ENCODE assay signal across 24 cellular contexts in the genomic region with DNA sequence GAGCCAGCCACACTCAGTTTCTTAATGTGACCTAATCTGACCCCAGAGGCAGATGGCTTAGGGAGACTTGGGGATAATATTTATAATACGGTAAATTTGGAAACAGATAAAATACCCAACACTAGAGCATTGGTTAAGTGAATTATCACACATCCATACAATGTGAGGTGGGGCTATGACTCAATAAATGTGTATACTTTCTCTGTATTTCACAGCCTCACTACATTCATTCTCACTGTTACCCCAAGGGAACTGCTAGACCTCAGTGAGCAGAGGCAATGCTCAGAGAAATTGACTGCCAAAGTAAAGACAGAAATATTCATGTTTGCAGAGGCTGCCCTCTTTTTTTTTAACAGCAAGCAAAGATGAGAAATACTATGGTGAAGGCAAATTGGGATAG.
A peak's percentile ranks its signal among the peaks of the same experiment; 100 is the strongest.
DNase-seq lines count a peak whose midpoint lies in the region; ATAC-seq and TF ChIP-seq lines count a peak whose summit lies in the region.
"Had no signal": no experiment of that assay in that cellular context is flagged by ENCODE, and none has a peak within 500 bp of the region (broad histone marks: within the 10 kb centered on the region; RNA-seq: fewer than 3 reads in every experiment).

No MANE protein-coding gene starts in this region.

- no peak for DNase-seq in RWPE1 (ENCODE audit: low spot score)
- DNase-seq in WTC11 (ENCODE audit: low spot score), result no peak
- no peak for DNase-seq in superior temporal gyrus (ENCODE audit: extremely low spot score)
- DNase-seq: activated CD4-positive, alpha-beta T cell treated with anti-CD3 and anti-CD28 coated beads for 4 hours; CD8-positive, alpha-beta memory T cell; central memory CD4-positive, alpha-beta T cell; dermis blood vessel endothelial cell; DMS79; GM23248; HFFc6; Karpas-422; kidney glomerular epithelial cell; NCI-H1048; NCI-H2029 treated with DMSO at 0.1 percent for 48 hours; NCI-H446; testis had no signal

- H3K4me1 Mint-ChIP-seq in WTC11, result peaks cover 6% of the 10 kb centered on the region
- H3K4me1 Mint-ChIP-seq: CD8-positive, alpha-beta memory T cell had no signal

- H3K27ac Mint-ChIP-seq in WTC11, result no peak overlapping the region
- H3K27ac Mint-ChIP-seq: activated naive CD4-positive, alpha-beta T cell treated with anti-CD3 and anti-CD28 coated beads, Interleukin-2, amount 50 U/mL, for 72 hours; CD8-positive, alpha-beta memory T cell; HFFc6 had no signal

- no peak overlapping the region for H3K9ac ChIP-seq in subcutaneous abdominal adipose tissue (ENCODE audit: low read length in 5 of 5)
- H3K9ac ChIP-seq: GM23248 had no signal

- CTCF ChIA-PET in RWPE1 (lab: Yijun Ruan, JAX), result no interaction called here
- CTCF ChIA-PET in WTC11 (lab: Charles Lee), result no interaction called here

- H3K9me3 Mint-ChIP-seq in WTC11, result no peaks in the 10 kb centered on the region
- H3K9me3 Mint-ChIP-seq: HFFc6 had no signal

- H3K4me3 Mint-ChIP-seq in WTC11, result no peak overlapping the region
- H3K4me3 Mint-ChIP-seq: CD8-positive, alpha-beta memory T cell; HFFc6 had no signal

- no peaks in the 10 kb centered on the region; the same call in 1 of the 2 replicates for H3K27me3 Mint-ChIP-seq in WTC11 (ENCODE audit: low read depth)
- H3K27me3 Mint-ChIP-seq: CD8-positive, alpha-beta memory T cell had no signal

- ATAC-seq in GM18870 (IDR thresholded peaks at IDR 0.05; ENCODE audit: unreplicated experiment) (peak; percentile 57), HG02610 (IDR thresholded peaks at IDR 0.05; ENCODE audit: unreplicated experiment) (peak; percentile 91), HG03442 (IDR thresholded peaks at IDR 0.05; ENCODE audit: unreplicated experiment) (peak; percentile 88), WTC11 (no peak)
- ATAC-seq: activated naive CD4-positive, alpha-beta T cell treated with anti-CD3 and anti-CD28 coated beads, Interleukin-2, amount 50 U/mL, for 72 hours; GM12878 had no signal

- no peaks in the 10 kb centered on the region for H3K36me3 ChIP-seq in subcutaneous abdominal adipose tissue (ENCODE audit: control insufficient read depth in 5 of 5, insufficient read depth in 5 of 5, low read length in 5 of 5)
- H3K36me3 ChIP-seq: prostate gland had no signal

- peaks cover 5 to 26% (median 18%) of the 10 kb centered on the region in 5 donors for H3K4me1 ChIP-seq in subcutaneous abdominal adipose tissue (ENCODE audit: control insufficient read depth in 5 of 5, insufficient read depth in 5 of 5, low read length in 5 of 5)
- H3K4me1 ChIP-seq: prostate gland, testis had no signal

- no peak overlapping the region for H3K4me3 ChIP-seq in subcutaneous abdominal adipose tissue (ENCODE audit: low read depth in 1 of 5, low read length in 5 of 5)
- H3K4me3 ChIP-seq: GM12878, GM23248, lung, prostate gland, testis had no signal

- POLR2A ChIA-PET in RWPE1 (lab: Yijun Ruan, JAX; ENCODE audit: low non-redundant PET) (no interaction called here), WTC11 (lab: Charles Lee) (no interaction called here)

- no peaks in the 10 kb centered on the region for H3K9me3 ChIP-seq in subcutaneous abdominal adipose tissue (ENCODE audit: control insufficient read depth in 5 of 5, low read length in 5 of 5)
- H3K9me3 ChIP-seq: prostate gland, testis had no signal

- H3K27ac ChIP-seq in subcutaneous abdominal adipose tissue (ENCODE audit: low read depth, low read length) (peak overlapping the region; percentile 63), RWPE1 (no peak overlapping the region)
- H3K27ac ChIP-seq: GM23248, prostate gland, testis had no signal

- TF ChIP-seq CTCF in RWPE1 (conservative IDR thresholded peaks at IDR 0.05; ENCODE audit: low read depth), result no peak
- TF ChIP-seq CTCF in WTC11 (IDR thresholded peaks at IDR 0.05), result no peak

- no peaks in the 10 kb centered on the region for H3K27me3 ChIP-seq in subcutaneous abdominal adipose tissue (ENCODE audit: control insufficient read depth in 5 of 5, insufficient read depth in 4 of 5, low read length in 5 of 5)
- H3K27me3 ChIP-seq: testis had no signal

- no peaks in the 10 kb centered on the region for H3K36me3 Mint-ChIP-seq in WTC11
- H3K36me3 Mint-ChIP-seq: activated naive CD4-positive, alpha-beta T cell treated with anti-CD3 and anti-CD28 coated beads, Interleukin-2, amount 50 U/mL, for 72 hours; CD8-positive, alpha-beta memory T cell had no signal

TF ChIP-seq in WTC11, 78 proteins besides CTCF, POLR2A, EP300 and RAD21:
- no peak for TF ChIP-seq ZNF232 (CRISPR knock-in tag; IDR thresholded peaks at IDR 0.05)
- TF ChIP-seq, protein P1, sequence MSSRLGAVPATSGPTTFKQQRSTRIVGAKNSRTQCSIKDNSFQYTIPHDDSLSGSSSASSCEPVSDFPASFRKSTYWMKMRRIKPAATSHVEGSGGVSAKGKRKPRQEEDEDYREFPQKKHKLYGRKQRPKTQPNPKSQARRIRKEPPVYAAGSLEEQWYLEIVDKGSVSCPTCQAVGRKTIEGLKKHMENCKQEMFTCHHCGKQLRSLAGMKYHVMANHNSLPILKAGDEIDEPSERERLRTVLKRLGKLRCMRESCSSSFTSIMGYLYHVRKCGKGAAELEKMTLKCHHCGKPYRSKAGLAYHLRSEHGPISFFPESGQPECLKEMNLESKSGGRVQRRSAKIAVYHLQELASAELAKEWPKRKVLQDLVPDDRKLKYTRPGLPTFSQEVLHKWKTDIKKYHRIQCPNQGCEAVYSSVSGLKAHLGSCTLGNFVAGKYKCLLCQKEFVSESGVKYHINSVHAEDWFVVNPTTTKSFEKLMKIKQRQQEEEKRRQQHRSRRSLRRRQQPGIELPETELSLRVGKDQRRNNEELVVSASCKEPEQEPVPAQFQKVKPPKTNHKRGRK (CRISPR knock-in tag; IDR thresholded peaks at IDR 0.05; ENCODE audit: borderline replicate concordance), result no peak
- TF ChIP-seq, protein P2, sequence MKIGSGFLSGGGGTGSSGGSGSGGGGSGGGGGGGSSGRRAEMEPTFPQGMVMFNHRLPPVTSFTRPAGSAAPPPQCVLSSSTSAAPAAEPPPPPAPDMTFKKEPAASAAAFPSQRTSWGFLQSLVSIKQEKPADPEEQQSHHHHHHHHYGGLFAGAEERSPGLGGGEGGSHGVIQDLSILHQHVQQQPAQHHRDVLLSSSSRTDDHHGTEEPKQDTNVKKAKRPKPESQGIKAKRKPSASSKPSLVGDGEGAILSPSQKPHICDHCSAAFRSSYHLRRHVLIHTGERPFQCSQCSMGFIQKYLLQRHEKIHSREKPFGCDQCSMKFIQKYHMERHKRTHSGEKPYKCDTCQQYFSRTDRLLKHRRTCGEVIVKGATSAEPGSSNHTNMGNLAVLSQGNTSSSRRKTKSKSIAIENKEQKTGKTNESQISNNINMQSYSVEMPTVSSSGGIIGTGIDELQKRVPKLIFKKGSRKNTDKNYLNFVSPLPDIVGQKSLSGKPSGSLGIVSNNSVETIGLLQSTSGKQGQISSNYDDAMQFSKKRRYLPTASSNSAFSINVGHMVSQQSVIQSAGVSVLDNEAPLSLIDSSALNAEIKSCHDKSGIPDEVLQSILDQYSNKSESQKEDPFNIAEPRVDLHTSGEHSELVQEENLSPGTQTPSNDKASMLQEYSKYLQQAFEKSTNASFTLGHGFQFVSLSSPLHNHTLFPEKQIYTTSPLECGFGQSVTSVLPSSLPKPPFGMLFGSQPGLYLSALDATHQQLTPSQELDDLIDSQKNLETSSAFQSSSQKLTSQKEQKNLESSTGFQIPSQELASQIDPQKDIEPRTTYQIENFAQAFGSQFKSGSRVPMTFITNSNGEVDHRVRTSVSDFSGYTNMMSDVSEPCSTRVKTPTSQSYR (CRISPR knock-in tag; IDR thresholded peaks at IDR 0.05), result no peak
- TF ChIP-seq ZBTB21 (CRISPR knock-in tag; IDR thresholded peaks at IDR 0.05; ENCODE audit: borderline replicate concordance), result no peak
- no peak for TF ChIP-seq MXD4 (CRISPR knock-in tag; IDR thresholded peaks at IDR 0.05; ENCODE audit: borderline replicate concordance)
- TF ChIP-seq, protein P3, sequence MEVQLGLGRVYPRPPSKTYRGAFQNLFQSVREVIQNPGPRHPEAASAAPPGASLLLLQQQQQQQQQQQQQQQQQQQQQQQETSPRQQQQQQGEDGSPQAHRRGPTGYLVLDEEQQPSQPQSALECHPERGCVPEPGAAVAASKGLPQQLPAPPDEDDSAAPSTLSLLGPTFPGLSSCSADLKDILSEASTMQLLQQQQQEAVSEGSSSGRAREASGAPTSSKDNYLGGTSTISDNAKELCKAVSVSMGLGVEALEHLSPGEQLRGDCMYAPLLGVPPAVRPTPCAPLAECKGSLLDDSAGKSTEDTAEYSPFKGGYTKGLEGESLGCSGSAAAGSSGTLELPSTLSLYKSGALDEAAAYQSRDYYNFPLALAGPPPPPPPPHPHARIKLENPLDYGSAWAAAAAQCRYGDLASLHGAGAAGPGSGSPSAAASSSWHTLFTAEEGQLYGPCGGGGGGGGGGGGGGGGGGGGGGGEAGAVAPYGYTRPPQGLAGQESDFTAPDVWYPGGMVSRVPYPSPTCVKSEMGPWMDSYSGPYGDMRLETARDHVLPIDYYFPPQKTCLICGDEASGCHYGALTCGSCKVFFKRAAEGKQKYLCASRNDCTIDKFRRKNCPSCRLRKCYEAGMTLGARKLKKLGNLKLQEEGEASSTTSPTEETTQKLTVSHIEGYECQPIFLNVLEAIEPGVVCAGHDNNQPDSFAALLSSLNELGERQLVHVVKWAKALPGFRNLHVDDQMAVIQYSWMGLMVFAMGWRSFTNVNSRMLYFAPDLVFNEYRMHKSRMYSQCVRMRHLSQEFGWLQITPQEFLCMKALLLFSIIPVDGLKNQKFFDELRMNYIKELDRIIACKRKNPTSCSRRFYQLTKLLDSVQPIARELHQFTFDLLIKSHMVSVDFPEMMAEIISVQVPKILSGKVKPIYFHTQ (CRISPR knock-in tag; IDR thresholded peaks at IDR 0.05), result no peak
- no peak for TF ChIP-seq RORB (CRISPR knock-in tag; IDR thresholded peaks at IDR 0.05)
- TF ChIP-seq GRHL2 (CRISPR knock-in tag; IDR thresholded peaks at IDR 0.05; ENCODE audit: insufficient replicate concordance, severe bottlenecking), result no peak
- TF ChIP-seq, protein P4, sequence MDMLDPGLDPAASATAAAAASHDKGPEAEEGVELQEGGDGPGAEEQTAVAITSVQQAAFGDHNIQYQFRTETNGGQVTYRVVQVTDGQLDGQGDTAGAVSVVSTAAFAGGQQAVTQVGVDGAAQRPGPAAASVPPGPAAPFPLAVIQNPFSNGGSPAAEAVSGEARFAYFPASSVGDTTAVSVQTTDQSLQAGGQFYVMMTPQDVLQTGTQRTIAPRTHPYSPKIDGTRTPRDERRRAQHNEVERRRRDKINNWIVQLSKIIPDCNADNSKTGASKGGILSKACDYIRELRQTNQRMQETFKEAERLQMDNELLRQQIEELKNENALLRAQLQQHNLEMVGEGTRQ (CRISPR knock-in tag; IDR thresholded peaks at IDR 0.05), result no peak
